Comparison of ENCODE assay signal across 11 cellular contexts in the genomic region with DNA sequence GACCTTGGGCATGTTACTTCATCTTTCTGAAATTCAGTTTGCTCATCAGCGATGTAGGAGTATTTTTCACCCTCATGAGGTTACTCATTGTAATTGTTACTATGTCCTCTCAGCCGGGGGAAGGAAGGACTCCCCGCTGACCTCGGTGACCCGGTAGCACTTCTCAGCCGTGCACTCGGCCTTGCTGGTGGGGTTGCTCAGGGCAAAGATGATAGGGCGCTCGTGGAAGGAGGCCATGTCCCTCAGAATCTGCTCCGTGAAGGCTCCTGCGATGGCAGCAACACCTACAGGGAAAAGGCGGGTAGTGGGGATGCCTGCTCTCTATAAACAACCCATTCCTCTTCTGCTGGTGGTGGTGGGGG.
DNase-seq lines count a peak whose midpoint lies in the region; ATAC-seq lines count a peak whose summit lies in the region.
"Had no signal": no experiment of that assay in that cellular context is flagged by ENCODE, and none has a peak within 500 bp of the region (broad histone marks: within the 10 kb centered on the region; RNA-seq: fewer than 3 reads in every experiment).

No MANE protein-coding gene starts in this region.

- H3K27ac Mint-ChIP-seq in T-helper 1 cell treated with Interleukin-12 subunit alpha and Interleukin-12 subunit beta and Interleukin-4 antibody, amounts not matched to agents 30 μg/mL and 1 μg/mL, for 36 hours = peak overlapping the region; percentile 63
- no peak overlapping the region for H3K27ac Mint-ChIP-seq in stimulated activated naive CD8-positive, alpha-beta T cell treated with anti-CD3 and anti-CD28 coated beads, Interleukin-15, Interleukin-2, amounts not matched to agents 100 ng/mL and 50 ng/mL, for 24 hours
- no peak overlapping the region for H3K27ac Mint-ChIP-seq in activated naive CD8-positive, alpha-beta T cell treated with anti-CD3 and anti-CD28 coated beads, Interleukin-2, amount 50 U/mL, for 24 hours
- H3K27ac Mint-ChIP-seq in stimulated activated naive CD8-positive, alpha-beta T cell treated with anti-CD3 and anti-CD28 coated beads, Interleukin-15, amount 100 ng/mL, for 72 hours = peak overlapping the region; percentile 59 to 75
- H3K27ac Mint-ChIP-seq: CD4-positive, CD25-positive, alpha-beta regulatory T cell had no signal

- H3K9me3 Mint-ChIP-seq in T-helper 1 cell treated with Interleukin-12 subunit alpha and Interleukin-12 subunit beta and Interleukin-4 antibody, amounts not matched to agents 30 μg/mL and 1 μg/mL, for 36 hours = peaks cover 5% of the 10 kb centered on the region
- peaks cover 6% of the 10 kb centered on the region for H3K9me3 Mint-ChIP-seq in stimulated activated naive CD8-positive, alpha-beta T cell treated with anti-CD3 and anti-CD28 coated beads, Interleukin-15, Interleukin-2, amounts not matched to agents 100 ng/mL and 50 ng/mL, for 24 hours
- H3K9me3 Mint-ChIP-seq in activated naive CD8-positive, alpha-beta T cell treated with anti-CD3 and anti-CD28 coated beads, Interleukin-2, amount 50 U/mL, for 24 hours = no peaks in the 10 kb centered on the region
- H3K9me3 Mint-ChIP-seq in stimulated activated naive CD8-positive, alpha-beta T cell treated with anti-CD3 and anti-CD28 coated beads, Interleukin-15, amount 100 ng/mL, for 72 hours = peaks cover 7% of the 10 kb centered on the region in 2 donors

- ATAC-seq in stimulated activated naive CD8-positive, alpha-beta T cell treated with anti-CD3 and anti-CD28 coated beads, Interleukin-15, Interleukin-2, amounts not matched to agents 100 U/mL and 50 U/mL, for 24 hours = no peak
- no peak for ATAC-seq in activated naive CD8-positive, alpha-beta T cell treated with anti-CD3 and anti-CD28 coated beads, Interleukin-2, amount 50 U/mL, for 24 hours
- peak; percentile 10 for ATAC-seq in stimulated activated naive CD8-positive, alpha-beta T cell treated with anti-CD3 and anti-CD28 coated beads, Interleukin-15, amount 100 ng/mL, for 72 hours

- peaks cover 27% of the 10 kb centered on the region for H3K4me1 Mint-ChIP-seq in T-helper 1 cell treated with Interleukin-12 subunit alpha and Interleukin-12 subunit beta and Interleukin-4 antibody, amounts not matched to agents 30 μg/mL and 1 μg/mL, for 36 hours (ENCODE audit: low read depth)
- H3K4me1 Mint-ChIP-seq in stimulated activated naive CD8-positive, alpha-beta T cell treated with anti-CD3 and anti-CD28 coated beads, Interleukin-15, Interleukin-2, amounts not matched to agents 100 ng/mL and 50 ng/mL, for 24 hours (ENCODE audit: low read depth) = peaks cover 56% of the 10 kb centered on the region
- H3K4me1 Mint-ChIP-seq in activated naive CD8-positive, alpha-beta T cell treated with anti-CD3 and anti-CD28 coated beads, Interleukin-2, amount 50 U/mL, for 24 hours = no peaks in the 10 kb centered on the region
- peaks cover 3% of the 10 kb centered on the region for H3K4me1 Mint-ChIP-seq in stimulated activated naive CD8-positive, alpha-beta T cell treated with anti-CD3 and anti-CD28 coated beads, Interleukin-15, amount 100 ng/mL, for 72 hours
- H3K4me1 Mint-ChIP-seq: CD4-positive, CD25-positive, alpha-beta regulatory T cell had no signal

- DNase-seq in T-helper 1 cell = no peak
- no peak for DNase-seq in stimulated activated naive CD8-positive, alpha-beta T cell treated with anti-CD3 and anti-CD28 coated beads, Interleukin-15, Interleukin-2, amounts not matched to agents 100 U/mL and 50 U/mL, for 24 hours
- no peak for DNase-seq in activated naive CD8-positive, alpha-beta T cell treated with anti-CD3 and anti-CD28 coated beads, Interleukin-2, amount 50 U/mL, for 24 hours
- no peak for DNase-seq in stimulated activated naive CD8-positive, alpha-beta T cell treated with anti-CD3 and anti-CD28 coated beads, Interleukin-15, amount 100 ng/mL, for 72 hours
- no peak for DNase-seq in NCI-H1092 (lab: John Stamatoyannopoulos, UW)
- no peak for DNase-seq in epidermal melanocyte (ENCODE audit: insufficient read length, low spot score)
- DNase-seq: DMS 273 treated with DMSO at 0.1 percent for 48 hours, HCEC 1CT had no signal

- no peak overlapping the region for H3K4me3 Mint-ChIP-seq in T-helper 1 cell treated with Interleukin-12 subunit alpha and Interleukin-12 subunit beta and Interleukin-4 antibody, amounts not matched to agents 30 μg/mL and 1 μg/mL, for 36 hours
- peak overlapping the region; percentile 6 for H3K4me3 Mint-ChIP-seq in stimulated activated naive CD8-positive, alpha-beta T cell treated with anti-CD3 and anti-CD28 coated beads, Interleukin-15, Interleukin-2, amounts not matched to agents 100 ng/mL and 50 ng/mL, for 24 hours
- H3K4me3 Mint-ChIP-seq in activated naive CD8-positive, alpha-beta T cell treated with anti-CD3 and anti-CD28 coated beads, Interleukin-2, amount 50 U/mL, for 24 hours = peak overlapping the region; percentile 6
- H3K4me3 Mint-ChIP-seq in stimulated activated naive CD8-positive, alpha-beta T cell treated with anti-CD3 and anti-CD28 coated beads, Interleukin-15, amount 100 ng/mL, for 72 hours = peak overlapping the region; percentile 38 to 50
- H3K4me3 Mint-ChIP-seq: CD4-positive, CD25-positive, alpha-beta regulatory T cell had no signal

- peaks cover 12% of the 10 kb centered on the region for H3K36me3 Mint-ChIP-seq in T-helper 1 cell treated with Interleukin-12 subunit alpha and Interleukin-12 subunit beta and Interleukin-4 antibody, amounts not matched to agents 30 μg/mL and 1 μg/mL, for 36 hours (ENCODE audit: low read depth)
- peaks cover 21% of the 10 kb centered on the region for H3K36me3 Mint-ChIP-seq in stimulated activated naive CD8-positive, alpha-beta T cell treated with anti-CD3 and anti-CD28 coated beads, Interleukin-15, Interleukin-2, amounts not matched to agents 100 ng/mL and 50 ng/mL, for 24 hours (ENCODE audit: low read depth)
- H3K36me3 Mint-ChIP-seq in activated naive CD8-positive, alpha-beta T cell treated with anti-CD3 and anti-CD28 coated beads, Interleukin-2, amount 50 U/mL, for 24 hours (ENCODE audit: low read depth) = peaks cover 25% of the 10 kb centered on the region
- H3K36me3 Mint-ChIP-seq: CD4-positive, CD25-positive, alpha-beta regulatory T cell had no signal

- no peaks in the 10 kb centered on the region for H3K27me3 Mint-ChIP-seq in T-helper 1 cell treated with Interleukin-12 subunit alpha and Interleukin-12 subunit beta and Interleukin-4 antibody, amounts not matched to agents 30 μg/mL and 1 μg/mL, for 36 hours (ENCODE audit: low read depth)
- H3K27me3 Mint-ChIP-seq in stimulated activated naive CD8-positive, alpha-beta T cell treated with anti-CD3 and anti-CD28 coated beads, Interleukin-15, Interleukin-2, amounts not matched to agents 100 ng/mL and 50 ng/mL, for 24 hours = no peaks in the 10 kb centered on the region
- H3K27me3 Mint-ChIP-seq in activated naive CD8-positive, alpha-beta T cell treated with anti-CD3 and anti-CD28 coated beads, Interleukin-2, amount 50 U/mL, for 24 hours = no peaks in the 10 kb centered on the region
- no peaks in the 10 kb centered on the region for H3K27me3 Mint-ChIP-seq in stimulated activated naive CD8-positive, alpha-beta T cell treated with anti-CD3 and anti-CD28 coated beads, Interleukin-15, amount 100 ng/mL, for 72 hours
- H3K27me3 Mint-ChIP-seq: CD4-positive, CD25-positive, alpha-beta regulatory T cell had no signal

Comparison
In these comparisons a context has a peak if more than half of its experiments do, and no peak if none do; other contexts are left out.
1. H3K27ac Mint-ChIP-seq: peak in T-helper 1 cell treated with Interleukin-12 subunit alpha and Interleukin-12 subunit beta and Interleukin-4 antibody, amounts not matched to agents 30 μg/mL and 1 μg/mL, for 36 hours (single experiment) and stimulated activated naive CD8-positive, alpha-beta T cell treated with anti-CD3 and anti-CD28 coated beads, Interleukin-15, amount 100 ng/mL, for 72 hours (2 of 2); none in stimulated activated naive CD8-positive, alpha-beta T cell treated with anti-CD3 and anti-CD28 coated beads, Interleukin-15, Interleukin-2, amounts not matched to agents 100 ng/mL and 50 ng/mL, for 24 hours (single experiment) and activated naive CD8-positive, alpha-beta T cell treated with anti-CD3 and anti-CD28 coated beads, Interleukin-2, amount 50 U/mL, for 24 hours (single experiment).